34 cellular contexts compared by ENCODE assay signal in the genomic region with DNA sequence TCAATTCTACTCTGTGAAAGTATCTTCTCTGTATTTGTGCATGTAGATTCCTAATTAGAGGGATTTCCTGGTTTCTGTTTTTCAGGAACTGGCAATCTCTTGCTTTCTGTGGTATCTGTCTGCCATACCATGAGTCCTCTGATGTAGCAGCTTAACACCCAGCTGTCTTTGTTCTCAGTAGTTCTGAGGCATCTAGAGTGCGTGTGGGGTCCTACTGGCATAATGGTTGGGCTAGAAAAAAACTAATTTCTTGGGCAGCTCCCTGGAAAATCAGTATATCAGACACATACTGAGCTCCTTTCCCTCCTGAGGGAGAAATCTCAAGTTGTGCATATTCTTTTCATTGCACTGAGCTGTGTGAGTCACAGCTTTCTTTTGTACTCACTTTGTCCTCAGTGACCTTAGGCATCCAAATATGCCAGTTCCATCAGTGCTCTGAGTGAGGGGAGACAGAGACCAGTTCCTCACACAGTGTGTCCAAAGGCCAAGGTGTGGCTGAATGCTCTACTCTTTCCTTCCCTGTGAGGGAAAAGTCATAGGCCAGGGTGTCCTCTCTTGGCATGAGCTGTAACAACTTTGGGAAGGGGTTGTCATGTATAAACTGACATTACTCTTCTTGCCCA. TPM values are rescaled to one million over a fixed set of nuclear protein-coding genes. Genes with fewer than 3 reads are reported as not detected.
"Had no signal": no experiment of that assay in that cellular context is flagged by ENCODE, and none has a peak within 500 bp of the region (broad histone marks: within the 10 kb centered on the region; RNA-seq: fewer than 3 reads in every experiment).

No MANE protein-coding gene starts in this region.

- DNase-seq: activated CD4-positive, alpha-beta T cell treated with anti-CD3 and anti-CD28 coated beads for 36 hours; activated CD4-positive, CD25-positive, alpha-beta regulatory T cell; activated CD8-positive, alpha-beta memory T cell treated with anti-CD3 and anti-CD28 coated beads, Interleukin-2, amount 10 ng/mL, durations not matched to agents 7 days and 5 days; activated CD8-positive, alpha-beta T cell treated with anti-CD3 and anti-CD28 coated beads, Interleukin-2, amount 10 ng/mL, durations not matched to agents 7 days and 5 days; activated naive CD4-positive, alpha-beta T cell treated with Interleukin-2 at 50 U/mL for 16 hours; activated T-cell treated with anti-CD3 and anti-CD28 coated beads, Interleukin-2, amount 50 U/mL, for 48 hours; aorta; body of pancreas; effector CD8-positive, alpha-beta T cell; erythroblast; left ventricle myocardium inferior; mucosa of descending colon; right lobe of liver; stimulated activated CD4-positive, alpha-beta T cell treated with anti-CD3 and anti-CD28 coated beads, Interleukin-2, amount 100 ng/mL, for 48 hours; stimulated activated naive CD4-positive, alpha-beta T cell treated with Interleukin-2 at 50 U/mL for 16 hours had no signal

- ATAC-seq: activated CD4-positive, alpha-beta T cell treated with anti-CD3 and anti-CD28 coated beads for 36 hours; activated CD8-positive, alpha-beta memory T cell treated with anti-CD3 and anti-CD28 coated beads, Interleukin-2, amount 10 ng/mL, durations not matched to agents 7 days and 5 days; activated CD8-positive, alpha-beta T cell treated with anti-CD3 and anti-CD28 coated beads, Interleukin-2, amount 10 ng/mL, durations not matched to agents 7 days and 5 days; body of pancreas; gastroesophageal sphincter; mucosa of descending colon; natural killer cell treated with Interleukin-12 subunit alpha and Interleukin-12 subunit beta and Interleukin-15 and Interleukin-18, amount 100 ng/mL, for 72 hours had no signal

- H3K27ac Mint-ChIP-seq: activated CD4-positive, alpha-beta T cell treated with anti-CD3 and anti-CD28 coated beads for 36 hours; activated CD8-positive, alpha-beta memory T cell treated with anti-CD3 and anti-CD28 coated beads, Interleukin-2, amount 10 ng/mL, durations not matched to agents 7 days and 5 days; activated CD8-positive, alpha-beta T cell treated with anti-CD3 and anti-CD28 coated beads, Interleukin-2, amount 10 ng/mL, durations not matched to agents 7 days and 5 days; activated naive CD8-positive, alpha-beta T cell; natural killer cell treated with Interleukin-12 subunit alpha and Interleukin-12 subunit beta and Interleukin-15 and Interleukin-18, amount 100 ng/mL, for 72 hours had no signal

- H3K36me3 Mint-ChIP-seq: activated CD8-positive, alpha-beta memory T cell treated with anti-CD3 and anti-CD28 coated beads, Interleukin-2, amount 10 ng/mL, durations not matched to agents 7 days and 5 days had no signal

- H3K4me3 ChIP-seq: body of pancreas, gastroesophageal sphincter, hepatocyte, left ventricle myocardium inferior, lung, mucosa of descending colon, right lobe of liver, tibial nerve had no signal

- H3K27me3 ChIP-seq: body of pancreas, gastroesophageal sphincter, right lobe of liver, tibial nerve had no signal

- H3K4me3 Mint-ChIP-seq: activated CD4-positive, alpha-beta T cell treated with anti-CD3 and anti-CD28 coated beads for 36 hours; activated CD8-positive, alpha-beta memory T cell treated with anti-CD3 and anti-CD28 coated beads, Interleukin-2, amount 10 ng/mL, durations not matched to agents 7 days and 5 days; activated CD8-positive, alpha-beta T cell treated with anti-CD3 and anti-CD28 coated beads, Interleukin-2, amount 10 ng/mL, durations not matched to agents 7 days and 5 days; activated naive CD8-positive, alpha-beta T cell; natural killer cell treated with Interleukin-12 subunit alpha and Interleukin-12 subunit beta and Interleukin-15 and Interleukin-18, amount 100 ng/mL, for 72 hours had no signal

- H3K36me3 ChIP-seq: gastroesophageal sphincter, left ventricle myocardium inferior, neutrophil, tibial nerve had no signal

- H3K9me3 ChIP-seq: body of pancreas, neutrophil, right lobe of liver had no signal

- H3K79me2 ChIP-seq: hepatocyte had no signal

- H2AFZ ChIP-seq: hepatocyte had no signal

- H3K4me1 ChIP-seq: body of pancreas, gastroesophageal sphincter, left ventricle myocardium inferior, right lobe of liver, tibial nerve had no signal

- H3K4me1 Mint-ChIP-seq: activated CD4-positive, alpha-beta T cell treated with anti-CD3 and anti-CD28 coated beads for 36 hours; activated CD8-positive, alpha-beta memory T cell treated with anti-CD3 and anti-CD28 coated beads, Interleukin-2, amount 10 ng/mL, durations not matched to agents 7 days and 5 days had no signal

- FAIRE-seq: colon had no signal

- H3K27ac ChIP-seq: body of pancreas, gastroesophageal sphincter, hepatocyte, left ventricle myocardium inferior, neutrophil, right lobe of liver, tibial nerve had no signal

- H3K4me2 ChIP-seq: hepatocyte had no signal

RNA-seq across cellular contexts. Expression of gene SLC22A24, which starts 35.5 kb away (rescaled TPM):
- total RNA-seq: activated CD4-positive, alpha-beta T cell treated with anti-CD3 and anti-CD28 coated beads for 36 hours; activated CD8-positive, alpha-beta memory T cell treated with anti-CD3 and anti-CD28 coated beads, Interleukin-2, amount 10 ng/mL, durations not matched to agents 7 days and 5 days; activated CD8-positive, alpha-beta T cell treated with anti-CD3 and anti-CD28 coated beads, Interleukin-2, amount 10 ng/mL, durations not matched to agents 7 days and 5 days; aorta; body of pancreas; dermis microvascular lymphatic vessel endothelial cell; gastroesophageal sphincter; left ventricle myocardium inferior; lung; mesenteric fat pad; mucosa of descending colon; myocyte; natural killer cell treated with Interleukin-12 subunit alpha and Interleukin-12 subunit beta and Interleukin-15 and Interleukin-18, amount 100 ng/mL, for 72 hours; osteocyte; posterior vena cava; renal cortical epithelial cell; skeletal muscle tissue; T-helper 2 cell treated with Interferon-gamma antibody and Interleukin-4, amounts not matched to agents 100 ng/mL and 5 ng/mL, for 36 hours; temporal lobe; tibial nerve; ureter had no signal
- polyA plus RNA-seq: adipose tissue, aorta, hepatocyte, lung had no signal
